In genomic region chr6:27687154-27688013, GRCh38 we compare ENCODE assay signal across 1 cellular context.
TF ChIP-seq lines count a peak whose summit lies in the region.

No MANE protein-coding gene starts in this region.

TF ChIP-seq in HepG2, 621 proteins besides CTCF, POLR2A, EP300 and RAD21 (continued from another document and continues in another):
- TF ChIP-seq ARID4A (CRISPR knock-in tag; IDR thresholded peaks at IDR 0.05; ENCODE audit: borderline replicate concordance): peak; percentile 39; the same call in 1 of the 2 replicates
- TF ChIP-seq ZNF589 (CRISPR knock-in tag; conservative IDR thresholded peaks at IDR 0.05): no peak
- no peak for TF ChIP-seq ZNF275 (CRISPR knock-in tag; IDR thresholded peaks at IDR 0.05; ENCODE audit: borderline replicate concordance)
- no peak for TF ChIP-seq ZNF33B (CRISPR knock-in tag; IDR thresholded peaks at IDR 0.05)
- no peak for TF ChIP-seq XBP1 (CRISPR knock-in tag; IDR thresholded peaks at IDR 0.05)
- TF ChIP-seq SIN3B (IDR thresholded peaks at IDR 0.05; ENCODE audit: low read length): no peak
- 0 out of 2 replicates have a peak, but pooled peaks have one; percentile 22 for TF ChIP-seq ZBTB33 (CRISPR knock-in tag; IDR thresholded peaks at IDR 0.05)
- no peak for TF ChIP-seq IRF1 (CRISPR knock-in tag; IDR thresholded peaks at IDR 0.05; ENCODE audit: low read depth)
- TF ChIP-seq ZNF256 (CRISPR knock-in tag; conservative IDR thresholded peaks at IDR 0.05): no peak
- TF ChIP-seq TARDBP (CRISPR knock-in tag; IDR thresholded peaks at IDR 0.05): 0 out of 2 replicates have a peak, but pooled peaks have one; percentile 46
- no peak for TF ChIP-seq ZNF629 (CRISPR knock-in tag; conservative IDR thresholded peaks at IDR 0.05)
- no peak for TF ChIP-seq KDM6A (CRISPR knock-in tag; IDR thresholded peaks at IDR 0.05; ENCODE audit: low read depth)
- TF ChIP-seq KLF15 (CRISPR knock-in tag; IDR thresholded peaks at IDR 0.05; ENCODE audit: borderline replicate concordance): no peak
- no peak for TF ChIP-seq KLF6 (CRISPR knock-in tag; IDR thresholded peaks at IDR 0.05)
- TF ChIP-seq ZNF280D (CRISPR knock-in tag; IDR thresholded peaks at IDR 0.05): no peak
- no peak for TF ChIP-seq ZNF704 (CRISPR knock-in tag; IDR thresholded peaks at IDR 0.05; ENCODE audit: borderline replicate concordance)
- no peak for TF ChIP-seq FOXJ3 (CRISPR knock-in tag; IDR thresholded peaks at IDR 0.05; ENCODE audit: borderline replicate concordance)
- TF ChIP-seq ZBTB8A (CRISPR knock-in tag; IDR thresholded peaks at IDR 0.05; ENCODE audit: borderline replicate concordance, low read depth): no peak
- no peak for TF ChIP-seq THRA (CRISPR knock-in tag; IDR thresholded peaks at IDR 0.05; ENCODE audit: borderline replicate concordance)
- no peak for TF ChIP-seq TGIF2 (CRISPR knock-in tag; IDR thresholded peaks at IDR 0.05)
- TF ChIP-seq MXD3 (CRISPR knock-in tag; IDR thresholded peaks at IDR 0.05): peak; percentile 69; the same call in 1 of the 2 replicates
- TF ChIP-seq MATR3 (CRISPR knock-in tag; IDR thresholded peaks at IDR 0.05): no peak
- 0 out of 2 replicates have a peak, but pooled peaks have one; percentile 25 for TF ChIP-seq ZNF20 (CRISPR knock-in tag; IDR thresholded peaks at IDR 0.05)
- no peak for TF ChIP-seq KDM1A (CRISPR knock-in tag; IDR thresholded peaks at IDR 0.05)
- no peak for TF ChIP-seq GATAD2A (CRISPR knock-in tag; IDR thresholded peaks at IDR 0.05)
- no peak for TF ChIP-seq ZNF678 (CRISPR knock-in tag; IDR thresholded peaks at IDR 0.05)
- no peak; the same call in 1 of the 2 replicates for TF ChIP-seq ZNF441 (CRISPR knock-in tag; IDR thresholded peaks at IDR 0.05; ENCODE audit: borderline replicate concordance)
- no peak for TF ChIP-seq ETV6 (CRISPR knock-in tag; conservative IDR thresholded peaks at IDR 0.05)
- TF ChIP-seq ZIK1 (CRISPR knock-in tag; IDR thresholded peaks at IDR 0.05; ENCODE audit: borderline replicate concordance, low read depth): no peak
- TF ChIP-seq NFE2L1 (CRISPR knock-in tag; IDR thresholded peaks at IDR 0.05; ENCODE audit: borderline replicate concordance): no peak; the same call in 1 of the 2 replicates
- peak; percentile 22; the same call in 1 of the 2 replicates for TF ChIP-seq MTERF4 (CRISPR knock-in tag; IDR thresholded peaks at IDR 0.05)
- no peak for TF ChIP-seq REXO4 (CRISPR knock-in tag; IDR thresholded peaks at IDR 0.05; ENCODE audit: borderline replicate concordance)
- no peak for TF ChIP-seq SRY (CRISPR knock-in tag; IDR thresholded peaks at IDR 0.05)
- TF ChIP-seq PHF5A (CRISPR knock-in tag; IDR thresholded peaks at IDR 0.05; ENCODE audit: low read depth, unreplicated experiment): no peak
- no peak for TF ChIP-seq ZNF484 (CRISPR knock-in tag; IDR thresholded peaks at IDR 0.05; ENCODE audit: borderline replicate concordance, low read depth)
- no peak for TF ChIP-seq BRCA1 (CRISPR knock-in tag; IDR thresholded peaks at IDR 0.05)
- no peak for TF ChIP-seq EZH2 (conservative IDR thresholded peaks at IDR 0.05; ENCODE audit: low read depth, low read length)
- TF ChIP-seq HIVEP1 (CRISPR knock-in tag; IDR thresholded peaks at IDR 0.05): no peak
- 0 out of 2 replicates have a peak, but pooled peaks have one; percentile 54 for TF ChIP-seq SIN3A (IDR thresholded peaks at IDR 0.05; ENCODE audit: borderline replicate concordance, low read depth, low read length)
- TF ChIP-seq ZNF761 (CRISPR knock-in tag; conservative IDR thresholded peaks at IDR 0.05): no peak; the same call in 1 of the 2 replicates
- no peak for TF ChIP-seq DDIT3 (CRISPR knock-in tag; IDR thresholded peaks at IDR 0.05)
- TF ChIP-seq MED13 (CRISPR knock-in tag; IDR thresholded peaks at IDR 0.05): no peak
- 0 out of 2 replicates have a peak, but pooled peaks have one; percentile 31 for TF ChIP-seq SMAD1 (CRISPR knock-in tag; IDR thresholded peaks at IDR 0.05; ENCODE audit: borderline replicate concordance, low read depth)
- TF ChIP-seq PRDM4 (CRISPR knock-in tag; IDR thresholded peaks at IDR 0.05; ENCODE audit: borderline replicate concordance): no peak
- no peak for TF ChIP-seq FIP1L1 (IDR thresholded peaks at IDR 0.05; ENCODE audit: borderline replicate concordance, insufficient read depth, low read depth, low read length)
- peak; percentile 99; the same call in 1 of the 2 replicates for TF ChIP-seq ZNF598 (CRISPR knock-in tag; IDR thresholded peaks at IDR 0.05; ENCODE audit: borderline replicate concordance)
- no peak for TF ChIP-seq POLR2G (IDR thresholded peaks at IDR 0.05; ENCODE audit: low read depth, low read length)
- no peak for TF ChIP-seq ZEB1 (IDR thresholded peaks at IDR 0.05; ENCODE audit: insufficient replicate concordance, low read depth)
